27 cellular contexts compared by ENCODE assay signal in genomic region chr22:47331750-47332149, GRCh38.
"Had no signal": no experiment of that assay in that cellular context is flagged by ENCODE, and none has a peak within 500 bp of the region (broad histone marks: within the 10 kb centered on the region; RNA-seq: fewer than 3 reads in every experiment).

No MANE protein-coding gene starts in this region.

- H3K9me3 ChIP-seq: pancreas, prostate gland, right lobe of liver, thoracic aorta, thyroid gland, vagina had no signal

- H3K36me3 Mint-ChIP-seq: natural killer cell; neural progenitor cell; stimulated activated effector memory CD8-positive, alpha-beta T cell treated with anti-CD3 and anti-CD28 coated beads, Interleukin-12 subunit alpha, Interleukin-12 subunit beta, amount 100 ng/mL, for 72 hours; stimulated activated naive B cell treated with anti-CD40 and anti-IgM and Interleukin-4, amounts not matched to agents 10 μg/mL and 1 μg/mL and 100 μg/mL, for 72 hours had no signal

- H3K27ac Mint-ChIP-seq: naive thymus-derived CD4-positive, alpha-beta T cell; natural killer cell; nephron; neural progenitor cell; stimulated activated effector memory CD8-positive, alpha-beta T cell treated with anti-CD3 and anti-CD28 coated beads, Interleukin-12 subunit alpha, Interleukin-12 subunit beta, amount 100 ng/mL, for 72 hours; stimulated activated naive B cell treated with anti-CD40 and anti-IgM and Interleukin-4, amounts not matched to agents 10 μg/mL and 1 μg/mL and 100 μg/mL, for 72 hours; stimulated activated naive CD8-positive, alpha-beta T cell treated with anti-CD3 and anti-CD28 coated beads, Interleukin-15, Interleukin-2, amounts not matched to agents 100 ng/mL and 50 ng/mL, for 24 hours had no signal

- H3K4me1 Mint-ChIP-seq: neural progenitor cell; stimulated activated effector memory CD8-positive, alpha-beta T cell treated with anti-CD3 and anti-CD28 coated beads, Interleukin-12 subunit alpha, Interleukin-12 subunit beta, amount 100 ng/mL, for 72 hours; stimulated activated naive B cell treated with anti-CD40 and anti-IgM and Interleukin-4, amounts not matched to agents 10 μg/mL and 1 μg/mL and 100 μg/mL, for 72 hours had no signal

- H3K27me3 Mint-ChIP-seq: stimulated activated naive CD8-positive, alpha-beta T cell treated with anti-CD3 and anti-CD28 coated beads, Interleukin-15, Interleukin-2, amounts not matched to agents 100 ng/mL and 50 ng/mL, for 24 hours had no signal

- H3K4me1 ChIP-seq: neural progenitor cell, pancreas, prostate gland, right lobe of liver, sigmoid colon, stomach, thyroid gland, tibial nerve, upper lobe of left lung, vagina had no signal

- H3K27ac ChIP-seq: neural progenitor cell, pancreas, prostate gland, right lobe of liver, sigmoid colon, stomach, thoracic aorta, thyroid gland, tibial nerve, upper lobe of left lung, vagina had no signal

- H3K36me3 ChIP-seq: neural progenitor cell, pancreas, prostate gland, right lobe of liver, sigmoid colon, stomach, thoracic aorta, thyroid gland, tibial nerve, upper lobe of left lung, vagina had no signal

- ATAC-seq: naive thymus-derived CD4-positive, alpha-beta T cell; natural killer cell; pancreas; right cardiac atrium; right lobe of liver; stimulated activated effector memory CD8-positive, alpha-beta T cell treated with anti-CD3 and anti-CD28 coated beads, Interleukin-12 subunit alpha, Interleukin-12 subunit beta, amount 100 ng/mL, for 72 hours; stimulated activated naive B cell treated with anti-CD40 and anti-IgM and Interleukin-4, amounts not matched to agents 10 μg/mL and 1 μg/mL and 100 μg/mL, for 72 hours had no signal

- H3K27me3 ChIP-seq: neural progenitor cell, pancreas, right lobe of liver, thyroid gland, tibial nerve, upper lobe of left lung, vagina had no signal

- DNase-seq: naive thymus-derived CD4-positive, alpha-beta T cell; natural killer cell; occipital lobe; pancreas; retina; right cardiac atrium; right lobe of liver; sigmoid colon; small intestine; stimulated activated CD4-positive, alpha-beta T cell treated with anti-CD3 and anti-CD28 coated beads, Interleukin-15, amount 100 ng/mL, for 24 hours; stimulated activated CD4-positive, alpha-beta T cell treated with anti-CD3 and anti-CD28 coated beads, Interleukin-2, amount 100 ng/mL, for 24 hours; stimulated activated CD4-positive, alpha-beta T cell treated with anti-CD3 and anti-CD28 coated beads, Interleukin-2, amount 100 ng/mL, for 48 hours; stimulated activated CD4-positive, alpha-beta T cell treated with anti-CD3 and anti-CD28 coated beads, Interleukin-4, amount 100 ng/mL, for 24 hours; stimulated activated naive B cell treated with anti-CD40 and anti-IgM and Interleukin-4, amounts not matched to agents 10 μg/mL and 1 μg/mL and 100 μg/mL, for 72 hours; stimulated activated naive CD4-positive, alpha-beta T cell treated with Interleukin-2 at 50 U/mL for 16 hours; stomach; thyroid gland; trophoblast cell had no signal

- H3K4me3 ChIP-seq: neural progenitor cell, pancreas, prostate gland, right lobe of liver, sigmoid colon, stomach, thoracic aorta, thyroid gland, tibial nerve, upper lobe of left lung, vagina had no signal

- H3K4me3 Mint-ChIP-seq: naive thymus-derived CD4-positive, alpha-beta T cell; natural killer cell; nephron; neural progenitor cell; stimulated activated effector memory CD8-positive, alpha-beta T cell treated with anti-CD3 and anti-CD28 coated beads, Interleukin-12 subunit alpha, Interleukin-12 subunit beta, amount 100 ng/mL, for 72 hours; stimulated activated naive B cell treated with anti-CD40 and anti-IgM and Interleukin-4, amounts not matched to agents 10 μg/mL and 1 μg/mL and 100 μg/mL, for 72 hours; stimulated activated naive CD8-positive, alpha-beta T cell treated with anti-CD3 and anti-CD28 coated beads, Interleukin-15, Interleukin-2, amounts not matched to agents 100 ng/mL and 50 ng/mL, for 24 hours had no signal
